Comparison of ENCODE assay signal across 8 cellular contexts in the genomic region with DNA sequence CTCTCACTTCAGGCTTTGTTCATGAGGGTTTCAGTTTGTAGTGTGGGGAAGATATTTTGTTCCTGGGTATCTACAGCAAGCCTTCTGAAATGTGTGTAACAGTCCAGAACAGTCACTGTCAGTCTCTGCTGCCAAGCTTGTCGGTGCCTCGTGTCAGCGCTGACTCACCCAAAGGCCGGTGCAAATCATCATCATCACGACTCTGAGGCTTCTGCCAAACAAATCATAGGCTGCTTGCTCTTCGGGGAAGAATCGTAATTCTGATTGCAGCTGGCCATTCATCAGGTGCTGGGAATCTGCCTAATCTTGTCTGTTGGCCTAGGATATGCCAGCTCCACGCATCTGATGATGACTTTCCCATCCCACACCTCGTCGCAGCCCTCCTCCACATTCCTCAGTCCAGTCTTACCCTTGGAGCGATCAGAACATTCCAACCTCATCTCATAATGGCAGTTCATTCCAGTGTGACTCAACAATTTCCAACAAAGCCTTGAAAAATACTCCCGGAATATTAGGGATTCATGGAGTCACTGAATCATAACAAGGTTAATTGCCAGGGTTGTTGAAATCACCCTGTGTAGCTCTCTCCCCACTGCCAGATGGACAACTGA. TPM values are rescaled to one million over a fixed set of nuclear protein-coding genes. Genes with fewer than 3 reads are reported as not detected.
A peak's percentile ranks its signal among the peaks of the same experiment; 100 is the strongest.
DNase-seq lines count a peak whose midpoint lies in the region; ATAC-seq and TF ChIP-seq lines count a peak whose summit lies in the region.

No MANE protein-coding gene starts in this region.

- H3K27me3 Mint-ChIP-seq in natural killer cell treated with Interleukin-12 subunit alpha and Interleukin-12 subunit beta and Interleukin-15 and Interleukin-18, amount 100 ng/mL, for 72 hours, result peaks cover 0 to 2% of the 10 kb centered on the region in 2 donors
- peaks cover 0 to 12% of the 10 kb centered on the region in 2 donors for H3K27me3 Mint-ChIP-seq in natural killer cell (ENCODE audit: low read depth in 2 of 2)

- DNase-seq in natural killer cell treated with Interleukin-12 subunit alpha and Interleukin-12 subunit beta and Interleukin-15 and Interleukin-18, amount 100 ng/mL, for 72 hours (ENCODE audit: low spot score), result no peak
- no peak for DNase-seq in natural killer cell
- peak; percentile 99 for DNase-seq in brain microvascular endothelial cell
- DNase-seq in left lung, result peak in 1 of 2 donors; percentile 58
- peak; percentile 55 for DNase-seq in ureter (ENCODE audit: low spot score)
- DNase-seq in COLO668 (lab: John Stamatoyannopoulos, UW; ENCODE audit: unreplicated experiment), result no peak
- no peak for DNase-seq in NCI-H748 (lab: John Stamatoyannopoulos, UW; ENCODE audit: unreplicated experiment)
- DNase-seq in NCI-H2029 treated with DMSO at 0.1 percent for 48 hours (lab: John Stamatoyannopoulos, UW), result no peak

- H3K27ac Mint-ChIP-seq in natural killer cell treated with Interleukin-12 subunit alpha and Interleukin-12 subunit beta and Interleukin-15 and Interleukin-18, amount 100 ng/mL, for 72 hours, result no peak overlapping the region
- H3K27ac Mint-ChIP-seq in natural killer cell, result no peak overlapping the region

- H3K36me3 ChIP-seq in brain microvascular endothelial cell (replicated peaks) (no peaks in the 10 kb centered on the region), left lung (no peaks in the 10 kb centered on the region)

- H3K4me3 ChIP-seq in brain microvascular endothelial cell (ENCODE audit: low read depth, low read length) (peak overlapping the region; percentile 33), left lung (no peak overlapping the region)

- in situ Hi-C loops in brain microvascular endothelial cell (cut with HindIII; ENCODE audit: low pct_ligation_motif_present, low sequenced_read_pairs), result no loop called here

- H3K4me1 Mint-ChIP-seq in natural killer cell treated with Interleukin-12 subunit alpha and Interleukin-12 subunit beta and Interleukin-15 and Interleukin-18, amount 100 ng/mL, for 72 hours (ENCODE audit: low read depth in 2 of 2), result no peaks in the 10 kb centered on the region
- H3K4me1 Mint-ChIP-seq in natural killer cell, result no peaks in the 10 kb centered on the region

- intact Hi-C loops in natural killer cell (cut with micrococcal nuclease), result no loop called here
- intact Hi-C loops in left lung (cut with DNase I), result no loop called here

- ATAC-seq in natural killer cell treated with Interleukin-12 subunit alpha and Interleukin-12 subunit beta and Interleukin-15 and Interleukin-18, amount 100 ng/mL, for 72 hours, result peak; percentile 38 to 53
- no peak for ATAC-seq in natural killer cell
- ATAC-seq in left lung, result peak; percentile 74

- H3K4me3 Mint-ChIP-seq in natural killer cell treated with Interleukin-12 subunit alpha and Interleukin-12 subunit beta and Interleukin-15 and Interleukin-18, amount 100 ng/mL, for 72 hours, result no peak overlapping the region
- no peak overlapping the region for H3K4me3 Mint-ChIP-seq in natural killer cell

- no peaks in the 10 kb centered on the region for H3K9me3 Mint-ChIP-seq in natural killer cell treated with Interleukin-12 subunit alpha and Interleukin-12 subunit beta and Interleukin-15 and Interleukin-18, amount 100 ng/mL, for 72 hours
- H3K9me3 Mint-ChIP-seq in natural killer cell, result no peaks in the 10 kb centered on the region

- no peaks in the 10 kb centered on the region for H3K9me3 ChIP-seq in left lung

- peak overlapping the region; percentile 89 for H3K27ac ChIP-seq in brain microvascular endothelial cell
- H3K27ac ChIP-seq in left lung, result peak overlapping the region; percentile 29 to 48

- H3K27me3 ChIP-seq in brain microvascular endothelial cell (replicated peaks) (no peaks in the 10 kb centered on the region), left lung (no peaks in the 10 kb centered on the region)

- H3K4me1 ChIP-seq in left lung, result no peaks in the 10 kb centered on the region

- H3K36me3 Mint-ChIP-seq in natural killer cell treated with Interleukin-12 subunit alpha and Interleukin-12 subunit beta and Interleukin-15 and Interleukin-18, amount 100 ng/mL, for 72 hours, result no peaks in the 10 kb centered on the region
- H3K36me3 Mint-ChIP-seq in natural killer cell, result no peaks in the 10 kb centered on the region

- TF ChIP-seq CTCF in natural killer cell (IDR thresholded peaks at IDR 0.05) (no peak), brain microvascular endothelial cell (IDR thresholded peaks at IDR 0.05; ENCODE audit: low read depth, low read length, missing control alignments) (no peak), left lung (IDR thresholded peaks at IDR 0.05) (no peak)

RNA-seq across cellular contexts. Expression of gene ALDH8A1, which starts 40.9 kb away (rescaled TPM):
- total RNA-seq in natural killer cell treated with Interleukin-12 subunit alpha and Interleukin-12 subunit beta and Interleukin-15 and Interleukin-18, amount 100 ng/mL, for 72 hours, result 1 to 10 TPM; 3.9 to 5.2 TPM
- total RNA-seq in natural killer cell, result 1 to 10 TPM in 2 of 3 donors, under 1 TPM in 1; 0.75 to 3.0 (median 1.8) TPM
- total RNA-seq in left lung, result under 1 TPM; 0.99 TPM
- 1.3 TPM for total RNA-seq in ureter

Comparison
In these comparisons a context has a peak if more than half of its experiments do, and no peak if none do; other contexts are left out.
1. ATAC-seq: peak in natural killer cell treated with Interleukin-12 subunit alpha and Interleukin-12 subunit beta and Interleukin-15 and Interleukin-18, amount 100 ng/mL, for 72 hours (2 of 2) and left lung (single experiment); none in natural killer cell (0 of 3).
2. DNase-seq: peak in brain microvascular endothelial cell (single experiment) and ureter (single experiment); none in natural killer cell treated with Interleukin-12 subunit alpha and Interleukin-12 subunit beta and Interleukin-15 and Interleukin-18, amount 100 ng/mL, for 72 hours (single experiment), natural killer cell (single experiment), COLO668 (single experiment), NCI-H748 (single experiment) and NCI-H2029 treated with DMSO at 0.1 percent for 48 hours (single experiment).